7 cellular contexts compared by ENCODE assay signal in the genomic region with DNA sequence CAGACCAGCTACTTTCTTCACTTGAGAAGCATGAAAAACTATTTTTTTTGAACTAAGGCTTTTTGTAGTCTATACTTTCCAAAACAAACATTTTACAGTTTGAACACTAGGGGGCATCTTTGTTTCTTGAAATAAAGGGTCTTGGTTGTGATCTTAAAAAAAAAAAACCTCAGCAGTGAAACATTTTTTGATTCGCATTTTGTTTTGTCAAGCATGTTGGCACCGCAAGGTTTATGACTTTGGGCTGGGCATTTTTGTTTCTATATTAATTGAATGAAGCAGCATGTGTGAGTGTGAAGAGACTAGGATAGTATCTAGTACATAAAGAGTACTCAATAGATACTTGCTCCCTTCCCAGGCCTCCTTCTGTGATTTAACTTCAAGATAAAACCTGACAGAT. TPM values are rescaled to one million over a fixed set of nuclear protein-coding genes. Genes with fewer than 3 reads are reported as not detected.
DNase-seq lines count a peak whose midpoint lies in the region; ATAC-seq, FAIRE-seq and TF ChIP-seq lines count a peak whose summit lies in the region.

No MANE protein-coding gene starts in this region.

- H3K27me3 ChIP-seq in KMS-11 (ENCODE audit: insufficient read depth, low read depth) (no peaks in the 10 kb centered on the region), RWPE2 (ENCODE audit: insufficient read depth, poor library complexity, severe bottlenecking) (no peaks in the 10 kb centered on the region), neuronal stem cell (ENCODE audit: control insufficient read depth in 3 of 3, insufficient read depth in 3 of 3, low read depth in 1 of 3, low read length in 3 of 3) (no peaks in the 10 kb centered on the region)

- H3K27ac ChIP-seq in KMS-11 (peak overlapping the region; percentile 2; the same call in 1 of the 2 replicates), RWPE2 (ENCODE audit: poor library complexity, severe bottlenecking) (no peak overlapping the region), neuronal stem cell (replicated peaks; ENCODE audit: low read length) (no peak overlapping the region)

- H3K14ac ChIP-seq in neuronal stem cell (ENCODE audit: low read length), result no peak overlapping the region

- H3K23ac ChIP-seq in neuronal stem cell (ENCODE audit: low read depth, low read length, poor library complexity), result no peak overlapping the region

- no peak overlapping the region for H4K91ac ChIP-seq in neuronal stem cell (ENCODE audit: low read depth, low read length, poor library complexity)

- FAIRE-seq in G401.6 (lab: Jason Lieb, UNC), result peak; percentile 97

- H2BK15ac ChIP-seq in neuronal stem cell (ENCODE audit: low read length), result no peak overlapping the region

- DNase-seq in RWPE2 (ENCODE audit: low spot score) (no peak), epithelial cell of proximal tubule (ENCODE audit: low read depth) (no peak), neuronal stem cell (ENCODE audit: low spot score) (peak; percentile 31), epidermal melanocyte (ENCODE audit: insufficient read length, low spot score) (no peak)

- no peaks in the 10 kb centered on the region for H3K79me1 ChIP-seq in neuronal stem cell (ENCODE audit: low read depth, low read length)

- H2AFZ ChIP-seq in KMS-11 (ENCODE audit: low read depth), result no peak overlapping the region
- no peak overlapping the region for H2AFZ ChIP-seq in neuronal stem cell (ENCODE audit: low read length)

- peaks cover 7% of the 10 kb centered on the region for H3K4me1 ChIP-seq in KMS-11 (ENCODE audit: low read depth, poor library complexity, severe bottlenecking)
- H3K4me1 ChIP-seq in RWPE2 (ENCODE audit: insufficient read depth, poor library complexity, severe bottlenecking), result peaks cover 20% of the 10 kb centered on the region
- H3K4me1 ChIP-seq in neuronal stem cell (ENCODE audit: control insufficient read depth in 2 of 2, insufficient read depth in 1 of 2, low read depth in 1 of 2, low read length in 2 of 2), result peaks cover 1 to 8% of the 10 kb centered on the region in 2 donors

- no peak overlapping the region for H2BK120ac ChIP-seq in neuronal stem cell (ENCODE audit: low read depth, low read length)

- H3K9me3 ChIP-seq in RWPE2 (ENCODE audit: severe bottlenecking), result no peaks in the 10 kb centered on the region
- H3K9me3 ChIP-seq in neuronal stem cell (replicated peaks in 1 of 2; ENCODE audit: control insufficient read depth in 2 of 2, insufficient read depth in 1 of 2, low read depth in 1 of 2, low read length in 2 of 2), result no peaks in the 10 kb centered on the region

- no peak overlapping the region for H2BK12ac ChIP-seq in neuronal stem cell (ENCODE audit: low read length)

- no peaks in the 10 kb centered on the region for H3K79me2 ChIP-seq in KMS-11 (ENCODE audit: insufficient read depth, low read depth)

- no peak overlapping the region for H4K8ac ChIP-seq in neuronal stem cell (ENCODE audit: low read depth, low read length)

- H3K4me2 ChIP-seq in KMS-11, result no peak overlapping the region
- H3K4me2 ChIP-seq in neuronal stem cell (ENCODE audit: insufficient read depth, low read length, poor library complexity, severe bottlenecking), result no peak overlapping the region

- H3K4me3 ChIP-seq in KMS-11 (IDR thresholded peaks at IDR 0.05; ENCODE audit: insufficient read depth, low read depth, low read length) (no peak overlapping the region), RWPE2 (ENCODE audit: severe bottlenecking) (no peak overlapping the region), epithelial cell of proximal tubule (ENCODE audit: low read depth, low read length) (no peak overlapping the region), neuronal stem cell (ENCODE audit: low read length in 2 of 2) (no peak overlapping the region)

- H3K18ac ChIP-seq in neuronal stem cell (ENCODE audit: low read length), result no peak overlapping the region

- no peaks in the 10 kb centered on the region for H4K20me1 ChIP-seq in KMS-11 (ENCODE audit: insufficient read depth)

- no peak overlapping the region for H3K9ac ChIP-seq in KMS-11
- H3K9ac ChIP-seq in neuronal stem cell (ENCODE audit: low read depth, low read length, poor library complexity), result no peak overlapping the region

- H2BK5ac ChIP-seq in neuronal stem cell (ENCODE audit: low read length), result no peak overlapping the region

- TF ChIP-seq CTCF in KMS-11 (conservative IDR thresholded peaks at IDR 0.05; ENCODE audit: low read depth, low read length), result peak; percentile 90
- TF ChIP-seq CTCF in RWPE2 (IDR thresholded peaks at IDR 0.05; ENCODE audit: poor library complexity, severe bottlenecking), result peak; percentile 91
- peak; percentile 60 for TF ChIP-seq CTCF in epithelial cell of proximal tubule (conservative IDR thresholded peaks at IDR 0.05; ENCODE audit: low read depth, low read length)

- H3K4ac ChIP-seq in neuronal stem cell (ENCODE audit: low read length), result no peak overlapping the region

- H2AK5ac ChIP-seq in neuronal stem cell (ENCODE audit: low read depth, low read length), result no peak overlapping the region

- H3K36me3 ChIP-seq in KMS-11 (ENCODE audit: insufficient read depth) (no peaks in the 10 kb centered on the region), RWPE2 (ENCODE audit: low read depth) (no peaks in the 10 kb centered on the region), neuronal stem cell (replicated peaks in 1 of 2; ENCODE audit: control insufficient read depth in 2 of 2, insufficient read depth in 2 of 2, low read length in 2 of 2) (peaks cover 0 to 55% of the 10 kb centered on the region in 2 donors)

- ATAC-seq in RWPE2 (ENCODE audit: low read depth) (no peak), HG02642 (IDR thresholded peaks at IDR 0.05; ENCODE audit: poor library complexity, unreplicated experiment) (no peak)

- no CpG with 5 or more reads among the region's 2 CpGs for WGBS in neuronal stem cell (ENCODE audit: extremely low coverage in 2 of 2, insufficient read length in 2 of 2, insufficient replicate concordance in 1 of 2), 2 donors

RNA-seq across cellular contexts. Expression of gene ACOT12, which starts 31.6 kb away (rescaled TPM):
- not detected in 2 replicates for total RNA-seq in epithelial cell of proximal tubule
- 0.04 TPM for polyA plus RNA-seq in neuronal stem cell (2013, experiment 1 of 2)
- 0.08 TPM for polyA plus RNA-seq in neuronal stem cell (2013, experiment 2 of 2)
